8 cellular contexts compared by ENCODE assay signal in the genomic region with DNA sequence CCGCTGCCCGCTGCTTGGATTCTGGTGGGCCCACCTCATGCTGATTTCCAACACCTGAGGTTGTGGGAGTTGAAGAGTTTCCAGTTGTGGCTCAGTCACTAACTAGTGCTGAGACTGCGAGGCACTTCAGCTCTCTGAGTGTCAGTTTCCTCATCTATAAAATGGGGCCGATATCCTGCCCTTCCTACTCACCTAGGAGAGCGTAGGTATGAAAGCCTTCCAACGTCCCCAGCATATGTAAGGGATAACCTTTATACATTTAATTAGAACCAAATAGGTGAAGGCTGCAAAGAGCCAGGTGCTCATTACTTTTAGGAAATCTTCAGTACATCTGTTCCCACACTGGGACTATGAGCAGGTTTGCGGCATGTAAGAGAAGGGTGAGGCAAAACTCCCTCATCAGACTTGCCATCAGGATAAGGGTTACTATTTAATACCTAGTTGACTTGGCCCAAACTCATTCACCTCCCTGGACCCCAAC. TPM values are rescaled to one million over a fixed set of nuclear protein-coding genes. Genes with fewer than 3 reads are reported as not detected.
DNase-seq lines count a peak whose midpoint lies in the region; FAIRE-seq and TF ChIP-seq lines count a peak whose summit lies in the region.

No MANE protein-coding gene starts in this region.

- H3K36me3 ChIP-seq in SJSA1, result peaks cover 40% of the 10 kb centered on the region
- H3K36me3 ChIP-seq in sigmoid colon, result no peaks in the 10 kb centered on the region

- no peak for FAIRE-seq in H54 (lab: Jason Lieb, UNC)

- WGBS in sigmoid colon, 2 donors, result 66 to 68% methylated on average over 7 of the region's 7 CpGs

- H3K9me3 ChIP-seq in SJSA1 (replicated peaks) (no peaks in the 10 kb centered on the region), sigmoid colon (no peaks in the 10 kb centered on the region)

- peak overlapping the region; percentile 75 for H3K4me3 ChIP-seq in GM12865 (ENCODE audit: low read depth, low read length)
- H3K4me3 ChIP-seq in SJSA1, result peak overlapping the region; percentile 82
- H3K4me3 ChIP-seq in fibroblast of pulmonary artery (replicated peaks; ENCODE audit: low read depth, low read length), result peak overlapping the region; percentile 89
- peak overlapping the region; percentile 27 to 61 (median 50) for H3K4me3 ChIP-seq in sigmoid colon

- no peak for DNase-seq in GM12865 (ENCODE audit: low read depth)
- no peak for DNase-seq in SJSA1 (ENCODE audit: low read depth in 1 of 2, low spot score in 2 of 2)
- no peak for DNase-seq in fibroblast of pulmonary artery (ENCODE audit: low read depth)
- peak; percentile 12 for DNase-seq in sigmoid colon
- no peak for DNase-seq in Ammon's horn (ENCODE audit: low spot score)
- DNase-seq in GM10266 (ENCODE audit: extremely low spot score), result no peak
- DNase-seq in H54 (ENCODE audit: insufficient read length, low spot score), result no peak
- no peak for DNase-seq in OCI-M1 (lab: John Stamatoyannopoulos, UW)

- H3K27ac ChIP-seq in SJSA1 (peak overlapping the region; percentile 91), sigmoid colon (peak overlapping the region in 2 of 4 donors; percentile 60 to 65)

- peaks cover 13% of the 10 kb centered on the region for H3K4me1 ChIP-seq in SJSA1 (replicated peaks)
- peaks cover 0 to 12% (median 9%) of the 10 kb centered on the region in 4 donors for H3K4me1 ChIP-seq in sigmoid colon

- TF ChIP-seq CTCF in GM12865 (IDR thresholded peaks at IDR 0.05; ENCODE audit: insufficient read depth, low read depth, low read length, missing control alignments) (no peak), fibroblast of pulmonary artery (IDR thresholded peaks at IDR 0.05; ENCODE audit: low read length, missing control alignments) (no peak), sigmoid colon (IDR thresholded peaks at IDR 0.05) (no peak), GM10266 (IDR thresholded peaks at IDR 0.05; ENCODE audit: control insufficient read depth, insufficient read depth, low read depth, missing control alignments) (no peak)

- TF ChIP-seq POLR2A in sigmoid colon (IDR thresholded peaks at IDR 0.05), result no peak
- no peak for TF ChIP-seq POLR2A in H54 (IDR thresholded peaks at IDR 0.05; ENCODE audit: low read depth, low read length)

- no peaks in the 10 kb centered on the region for H3K27me3 ChIP-seq in SJSA1 (replicated peaks)
- no peaks in the 10 kb centered on the region for H3K27me3 ChIP-seq in sigmoid colon

- intact Hi-C loops in sigmoid colon (cut with DNase I), result loop anchor here (1.0 to 2.0 kb wide), 2 partner anchors 20 to 74 kb away; partner anchors contain the start of gene C1QL1

- no peak for TF ChIP-seq EP300 in sigmoid colon (IDR thresholded peaks at IDR 0.05)

RNA-seq across cellular contexts. Expression of gene KIF18B, which starts 0.8 kb away (rescaled TPM):
- 7.8 and 14.0 TPM in 2 replicates for total RNA-seq in SJSA1 (2014; rRNA removed; shearing (Covaris generic))
- 1 to 10 TPM in 1 of 4 donors, under 1 TPM in 3; under 0.01 to 1.4 (median 0.30) TPM for total RNA-seq in sigmoid colon
- polyA plus RNA-seq in sigmoid colon, result 10 to 100 TPM in 1 of 3 donors, 1 to 10 TPM in 1, under 1 TPM in 1; 0.60 to 10.5 (median 1.4) TPM

RNA-seq across cellular contexts. Expression of gene C1QL1, which starts 19.7 kb away (rescaled TPM):
- total RNA-seq in SJSA1 (2014; rRNA removed; shearing (Covaris generic)), result 5.2 TPM in 1 of 2 replicates, not detected in the other
- 1 to 10 TPM in 2 of 4 donors, under 1 TPM in 2; 0.41 to 4.3 (median 1.3) TPM for total RNA-seq in sigmoid colon
- polyA plus RNA-seq in sigmoid colon, result 1 to 10 TPM in 2 of 3 donors, not detected in 1; 1.4 to 2.0 TPM

RNA-seq across cellular contexts. Expression of gene GFAP, which starts 33.1 kb away (rescaled TPM):
- not detected in 2 replicates for total RNA-seq in SJSA1 (2014; rRNA removed; shearing (Covaris generic))
- total RNA-seq in sigmoid colon, result not detected
- polyA plus RNA-seq in sigmoid colon, result 1 to 10 TPM in 2 of 3 donors, not detected in 1; 1.3 to 2.4 TPM

RNA-seq across cellular contexts. Expression of gene EFTUD2, which starts 49.1 kb away (rescaled TPM):
- total RNA-seq in SJSA1 (2014; rRNA removed; shearing (Covaris generic)), result 158 and 179 TPM in 2 replicates
- 10 to 100 TPM; 33.7 to 93.1 (median 55.8) TPM for total RNA-seq in sigmoid colon
- 10 to 100 TPM; 20.6 to 48.4 (median 21.6) TPM for polyA plus RNA-seq in sigmoid colon
